In genomic region chr2:25976884-25977741, GRCh38 we compare ENCODE assay signal across 10 cellular contexts. TPM values are rescaled to one million over a fixed set of nuclear protein-coding genes. Genes with fewer than 3 reads are reported as not detected.
DNase-seq lines count a peak whose midpoint lies in the region; ATAC-seq and TF ChIP-seq lines count a peak whose summit lies in the region.
"Had no signal": no experiment of that assay in that cellular context is flagged by ENCODE, and none has a peak within 500 bp of the region (broad histone marks: within the 10 kb centered on the region; RNA-seq: fewer than 3 reads in every experiment).

No MANE protein-coding gene starts in this region.

- CTCF ChIA-PET in WTC11 (lab: Charles Lee), result interaction anchor here (0.6 to 1.0 kb wide), 3 partner anchors 14 to 57 kb away, joined by 3 to 4 read pairs (median 3); no protein-coding TSS in a partner anchor

- no peak for ATAC-seq in WTC11
- no peak for ATAC-seq in HG03196 (IDR thresholded peaks at IDR 0.05; ENCODE audit: unreplicated experiment)
- ATAC-seq in HG03521 (IDR thresholded peaks at IDR 0.05; ENCODE audit: unreplicated experiment), result no peak
- ATAC-seq: left lobe of liver had no signal

- no peak overlapping the region for H3K4me3 Mint-ChIP-seq in WTC11

- peak overlapping the region; percentile 35 for H3K27ac Mint-ChIP-seq in WTC11

- no peaks in the 10 kb centered on the region for H3K27me3 Mint-ChIP-seq in WTC11 (ENCODE audit: low read depth)

- TF ChIP-seq CTCF in WTC11 (IDR thresholded peaks at IDR 0.05), result no peak

- DNase-seq in NCI-H2227 treated with DMSO at 0.1 percent for 48 hours (lab: John Stamatoyannopoulos, UW) (peak; percentile 28), NCI-H2227 (lab: John Stamatoyannopoulos, UW; ENCODE audit: unreplicated experiment) (no peak), WTC11 (ENCODE audit: low spot score) (no peak), iris pigment epithelial cell (ENCODE audit: low read depth) (peak; percentile 49), superior temporal gyrus (ENCODE audit: extremely low spot score) (peak; percentile 24), NCI-H748 treated with DMSO at 0.1 percent for 48 hours (lab: John Stamatoyannopoulos, UW) (no peak)
- DNase-seq: amygdala had no signal

- H3K36me3 Mint-ChIP-seq in WTC11, result peaks cover 31% of the 10 kb centered on the region

- H3K4me1 Mint-ChIP-seq in WTC11, result peaks cover 36% of the 10 kb centered on the region

- POLR2A ChIA-PET in WTC11 (lab: Charles Lee), result no interaction called here

- H3K9me3 Mint-ChIP-seq in WTC11, result no peaks in the 10 kb centered on the region

TF ChIP-seq in WTC11, 78 proteins besides CTCF, POLR2A, EP300 and RAD21:
- TF ChIP-seq IRF1 (CRISPR knock-in tag; IDR thresholded peaks at IDR 0.05) (no peak), FOXJ3 (CRISPR knock-in tag; IDR thresholded peaks at IDR 0.05; ENCODE audit: borderline replicate concordance) (no peak), NR2C2 (CRISPR knock-in tag; IDR thresholded peaks at IDR 0.05) (no peak), JAZF1 (CRISPR knock-in tag; IDR thresholded peaks at IDR 0.05) (no peak), NFE2L1 (CRISPR knock-in tag; IDR thresholded peaks at IDR 0.05) (no peak), ATF6 (CRISPR knock-in tag; IDR thresholded peaks at IDR 0.05) (no peak), ZNF396 (CRISPR knock-in tag; IDR thresholded peaks at IDR 0.05; ENCODE audit: borderline replicate concordance) (no peak), ZNF512 (CRISPR knock-in tag; IDR thresholded peaks at IDR 0.05; ENCODE audit: borderline replicate concordance) (no peak), TEAD1 (CRISPR knock-in tag; IDR thresholded peaks at IDR 0.05) (no peak), E2F5 (CRISPR knock-in tag; IDR thresholded peaks at IDR 0.05) (no peak), MLX (CRISPR knock-in tag; IDR thresholded peaks at IDR 0.05) (no peak), ZNF425 (CRISPR knock-in tag; conservative IDR thresholded peaks at IDR 0.05) (no peak), KAT7 (CRISPR knock-in tag; IDR thresholded peaks at IDR 0.05; ENCODE audit: borderline replicate concordance) (no peak), ETV6 (CRISPR knock-in tag; IDR thresholded peaks at IDR 0.05) (no peak), MAX (CRISPR knock-in tag; IDR thresholded peaks at IDR 0.05) (no peak), PREB (CRISPR knock-in tag; IDR thresholded peaks at IDR 0.05; ENCODE audit: borderline replicate concordance) (no peak)

RNA-seq across cellular contexts. Expression of gene KIF3C, which starts 5.2 kb away (rescaled TPM):
- total RNA-seq in WTC11 (2021), result 48.1 to 60.1 TPM (median 55.8 TPM) in 3 replicates

RNA-seq across cellular contexts. Expression of gene RAB10, which starts 56.8 kb away (rescaled TPM):
- 127 to 142 TPM (median 132 TPM) in 3 replicates for total RNA-seq in WTC11 (2021)

Comparison
In these comparisons a context has a peak if more than half of its experiments do, and no peak if none do; other contexts are left out.
1. DNase-seq: peak in NCI-H2227 treated with DMSO at 0.1 percent for 48 hours (single experiment), iris pigment epithelial cell (single experiment) and superior temporal gyrus (single experiment); none in NCI-H2227 (single experiment), WTC11 (single experiment) and NCI-H748 treated with DMSO at 0.1 percent for 48 hours (single experiment).